Comparison of ENCODE assay signal across 29 cellular contexts in genomic region chr7:100641860-100642533, GRCh38. TPM values are rescaled to one million over a fixed set of nuclear protein-coding genes. Genes with fewer than 3 reads are reported as not detected.
DNase-seq lines count a peak whose midpoint lies in the region; ATAC-seq and TF ChIP-seq lines count a peak whose summit lies in the region.
"Had no signal": no experiment of that assay in that cellular context is flagged by ENCODE, and none has a peak within 500 bp of the region (broad histone marks: within the 10 kb centered on the region; RNA-seq: fewer than 3 reads in every experiment).

No MANE protein-coding gene starts in this region.

- peak; percentile 11 for TF ChIP-seq CTCF in GM12864 (IDR thresholded peaks at IDR 0.05; ENCODE audit: low read depth, low read length, missing control alignments)
- no peak for TF ChIP-seq CTCF in IMR-90 (conservative IDR thresholded peaks at IDR 0.05; ENCODE audit: low read depth, low read length)
- no peak for TF ChIP-seq CTCF in activated B cell treated with CpG ODN at 0.5 μM for 24 hours (IDR thresholded peaks at IDR 0.05)
- no peak for TF ChIP-seq CTCF in neural progenitor cell (IDR thresholded peaks at IDR 0.05)

- peaks cover 17% of the 10 kb centered on the region for H3K27me3 Mint-ChIP-seq in activated B cell treated with CpG ODN at 0.5 μM for 24 hours
- peaks cover 2% of the 10 kb centered on the region for H3K27me3 Mint-ChIP-seq in neural progenitor cell (ENCODE audit: insufficient read depth, low read depth)
- H3K27me3 Mint-ChIP-seq: activated CD4-positive, alpha-beta T cell treated with anti-CD3 and anti-CD28 coated beads for 36 hours; activated naive CD8-positive, alpha-beta T cell had no signal

- H3K18ac ChIP-seq in IMR-90 (ENCODE audit: low read depth, low read length) = no peak overlapping the region

- H3K4me1 Mint-ChIP-seq in activated B cell treated with CpG ODN at 0.5 μM for 24 hours (peaks cover 9% of the 10 kb centered on the region), neural progenitor cell (peaks cover 3% of the 10 kb centered on the region)
- H3K4me1 Mint-ChIP-seq: activated CD4-positive, alpha-beta T cell treated with anti-CD3 and anti-CD28 coated beads for 36 hours; immature natural killer cell had no signal

- H3K79me2 ChIP-seq in neural progenitor cell (ENCODE audit: low read depth) = no peaks in the 10 kb centered on the region

- peak overlapping the region; percentile 33 for H2AFZ ChIP-seq in IMR-90 (replicated peaks; ENCODE audit: low read length, poor library complexity)
- H2AFZ ChIP-seq in neural progenitor cell (replicated peaks) = no peak overlapping the region

- no peak overlapping the region for H2BK5ac ChIP-seq in IMR-90 (ENCODE audit: low read depth, low read length, poor library complexity, severe bottlenecking)

- H2AK5ac ChIP-seq in IMR-90 (ENCODE audit: low read depth, low read length) = no peak overlapping the region

- H3K9ac ChIP-seq in IMR-90 (ENCODE audit: low read depth, low read length) = no peak overlapping the region
- H3K9ac ChIP-seq in neural progenitor cell = no peak overlapping the region

- no peaks in the 10 kb centered on the region for H3K79me1 ChIP-seq in IMR-90 (ENCODE audit: low read depth in 1 of 2, low read length in 2 of 2)

- H2BK20ac ChIP-seq in IMR-90 (ENCODE audit: low read depth, low read length) = no peak overlapping the region

- H3K27ac Mint-ChIP-seq in activated B cell treated with CpG ODN at 0.5 μM for 24 hours = no peak overlapping the region
- H3K27ac Mint-ChIP-seq in neural progenitor cell = peak overlapping the region; percentile 72
- H3K27ac Mint-ChIP-seq: activated CD4-positive, alpha-beta T cell treated with anti-CD3 and anti-CD28 coated beads for 36 hours; activated naive CD8-positive, alpha-beta T cell; HFFc6; immature natural killer cell had no signal

- no peak overlapping the region for H3K4me2 ChIP-seq in IMR-90 (ENCODE audit: low read depth, low read length)
- H3K4me2 ChIP-seq in neural progenitor cell = no peak overlapping the region

- in situ Hi-C loops in IMR-90 (cut with MboI; ENCODE audit: low sequenced_read_pairs) = no loop called here

- no peak overlapping the region for H3K56ac ChIP-seq in IMR-90 (ENCODE audit: extremely low read depth, insufficient read depth, low read length)

- dilution Hi-C loops in IMR-90 (cut with HindIII; ENCODE audit: low sequenced_read_pairs, unreplicated experiment) = no loop called here

- CTCF ChIA-PET in IMR-90 (lab: Yijun Ruan, JAX) = no interaction called here
- CTCF ChIA-PET in activated B cell treated with CpG ODN at 0.5 μM for 24 hours (lab: Charles Lee) = no interaction called here

- H3K27ac ChIP-seq in IMR-90 (ENCODE audit: insufficient read depth, low read length) = no peak overlapping the region
- H3K27ac ChIP-seq in neural progenitor cell = no peak overlapping the region
- H3K27ac ChIP-seq: cardiac muscle cell, gastroesophageal sphincter, transverse colon had no signal

- no peaks in the 10 kb centered on the region for H3K9me3 Mint-ChIP-seq in activated B cell treated with CpG ODN at 0.5 μM for 24 hours
- no peaks in the 10 kb centered on the region for H3K9me3 Mint-ChIP-seq in neural progenitor cell
- H3K9me3 Mint-ChIP-seq: HFFc6, immature natural killer cell had no signal

- ATAC-seq in IMR-90 (ENCODE audit: low read depth) (no peak), activated B cell treated with CpG ODN at 0.5 μM for 24 hours (ENCODE audit: low read depth) (peak; percentile 28)
- ATAC-seq: gastroesophageal sphincter had no signal

- H3K9me3 ChIP-seq in IMR-90 (ENCODE audit: control insufficient read depth, insufficient read depth, low read length) (no peaks in the 10 kb centered on the region), neural progenitor cell (ENCODE audit: low read depth) (no peaks in the 10 kb centered on the region)
- H3K9me3 ChIP-seq: gastroesophageal sphincter, MG63, transverse colon had no signal

- no peak overlapping the region for H3K4ac ChIP-seq in IMR-90 (ENCODE audit: low read depth, low read length)

- H3K23ac ChIP-seq in IMR-90 (ENCODE audit: low read depth, low read length) = no peak overlapping the region

- H3K36me3 ChIP-seq in IMR-90 (ENCODE audit: control insufficient read depth, insufficient read depth, low read length) = no peaks in the 10 kb centered on the region
- no peaks in the 10 kb centered on the region for H3K36me3 ChIP-seq in neural progenitor cell
- H3K36me3 ChIP-seq: cardiac muscle cell, gastroesophageal sphincter, MG63, transverse colon had no signal

- no peak overlapping the region for H4K5ac ChIP-seq in IMR-90 (ENCODE audit: low read depth, low read length)

- H3K9me1 ChIP-seq in IMR-90 (ENCODE audit: insufficient read depth, low read length) = no peaks in the 10 kb centered on the region

- H3K36me3 Mint-ChIP-seq in activated B cell treated with CpG ODN at 0.5 μM for 24 hours (ENCODE audit: low read depth) (no peaks in the 10 kb centered on the region), neural progenitor cell (no peaks in the 10 kb centered on the region)
- H3K36me3 Mint-ChIP-seq: activated naive CD8-positive, alpha-beta T cell; immature natural killer cell had no signal

- TF ChIP-seq RAD21 in IMR-90 (IDR thresholded peaks at IDR 0.05; ENCODE audit: low read length) = no peak

- H3K27me3 ChIP-seq in IMR-90 (ENCODE audit: control insufficient read depth, insufficient read depth, low read length) (peaks cover 27% of the 10 kb centered on the region), neural progenitor cell (no peaks in the 10 kb centered on the region)
- H3K27me3 ChIP-seq: cardiac muscle cell, MG63 had no signal

- intact Hi-C loops in IMR-90 (cut with micrococcal nuclease) = no loop called here
- intact Hi-C loops in activated B cell treated with CpG ODN at 0.5 μM for 24 hours (cut with micrococcal nuclease) = no loop called here

- POLR2A ChIA-PET in IMR-90 (lab: Charles Lee; ENCODE audit: unreplicated experiment) (no interaction called here), activated B cell treated with CpG ODN at 0.5 μM for 24 hours (lab: Charles Lee) (interaction anchor here (0.5 kb wide), 2 partner anchors 59 to 277 kb away, joined by 3 to 10 read pairs; no protein-coding TSS in a partner anchor)

- peaks cover 5% of the 10 kb centered on the region for H3F3A ChIP-seq in neural progenitor cell (ENCODE audit: low read depth)

- no peak overlapping the region for H3K4me3 ChIP-seq in GM12864 (ENCODE audit: low read depth, low read length)
- H3K4me3 ChIP-seq in IMR-90 (ENCODE audit: insufficient read depth, low read depth, low read length) = no peak overlapping the region
- no peak overlapping the region for H3K4me3 ChIP-seq in neural progenitor cell
- H3K4me3 ChIP-seq: cardiac muscle cell, gastroesophageal sphincter, MG63, transverse colon had no signal

- H3K4me3 Mint-ChIP-seq in activated B cell treated with CpG ODN at 0.5 μM for 24 hours (no peak overlapping the region), neural progenitor cell (no peak overlapping the region)
- H3K4me3 Mint-ChIP-seq: activated CD4-positive, alpha-beta T cell treated with anti-CD3 and anti-CD28 coated beads for 36 hours; activated naive CD8-positive, alpha-beta T cell; HFFc6; immature natural killer cell had no signal

- no peak overlapping the region for H4K8ac ChIP-seq in IMR-90 (ENCODE audit: low read depth in 2 of 2, low read length in 2 of 2)

- DNase-seq in GM12864 (ENCODE audit: low read depth) (no peak), IMR-90 (no peak), activated B cell treated with CpG ODN at 0.5 μM for 24 hours (no peak), neural progenitor cell (ENCODE audit: low spot score) (no peak), hepatic stellate cell (ENCODE audit: low spot score) (no peak), RKO (ENCODE audit: low spot score) (no peak)
- DNase-seq in activated CD4-positive, alpha-beta T cell treated with anti-CD3 and anti-CD28 coated beads for 4 hours = no peak
- DNase-seq: HFFc6, hypothalamus, immature natural killer cell, KG1, mesendoderm, MG63, NCI-H2029 treated with DMSO at 0.1 percent for 48 hours, NCI-H2227 treated with DMSO at 0.1 percent for 48 hours, posterior cingulate gyrus, right cardiac atrium, Right ventricle myocardium superior had no signal

- no peak overlapping the region for H4K91ac ChIP-seq in IMR-90 (ENCODE audit: insufficient read depth, low read depth, low read length)

- no peak overlapping the region for H3K14ac ChIP-seq in IMR-90 (replicated peaks; ENCODE audit: low read depth, low read length)

- H3K4me1 ChIP-seq in IMR-90 (ENCODE audit: control insufficient read depth, insufficient read depth, low read length) = no peaks in the 10 kb centered on the region
- no peaks in the 10 kb centered on the region for H3K4me1 ChIP-seq in neural progenitor cell
- H3K4me1 ChIP-seq: gastroesophageal sphincter, transverse colon had no signal

- BruUV-seq in IMR-90 (replicated peaks; lab: Mats Ljungman, UMichigan) = no TSS peak

- WGBS in IMR-90 (ENCODE audit: extremely low coverage in 2 of 2, insufficient read length in 1 of 2), 2 experiments = 58% methylated on average over 6 of the region's 10 CpGs; no CpG with 5 or more reads in 1 of the 2 experiments

- no peak overlapping the region for H2BK120ac ChIP-seq in IMR-90 (ENCODE audit: low read depth, low read length)

- TF ChIP-seq POLR2A in IMR-90 (IDR thresholded peaks at IDR 0.05; ENCODE audit: low read depth, low read length) = no peak

- H2AK9ac ChIP-seq in IMR-90 (replicated peaks; ENCODE audit: low read depth, low read length, poor library complexity) = no peak overlapping the region

- H4K20me1 ChIP-seq in IMR-90 (ENCODE audit: insufficient read depth, low read length) (no peaks in the 10 kb centered on the region), neural progenitor cell (ENCODE audit: low read depth) (no peaks in the 10 kb centered on the region)

- no peak overlapping the region for H2BK15ac ChIP-seq in IMR-90 (ENCODE audit: low read depth, low read length)

RNA-seq across cellular contexts. Expression of gene TFR2, which starts 0.6 kb away (rescaled TPM):
- under 0.01 and 0.18 TPM in 2 replicates for total RNA-seq in IMR-90 (2012; rRNA removed)
- polyA plus RNA-seq in IMR-90 (2012; rRNA removed) = 0.24 and 0.50 TPM in 2 replicates
- polyA plus RNA-seq in IMR-90 (2012; cell fraction: cytosol; rRNA removed) = 0.63 and 1.2 TPM in 2 replicates
- 1.1 and 2.4 TPM in 2 replicates for polyA plus RNA-seq in IMR-90 (2012; cell fraction: nucleus; rRNA removed; ENCODE audit: low replicate concordance)
- 7.5 and 8.5 TPM in 2 replicates for total RNA-seq in activated B cell treated with CpG ODN at 0.5 μM for 24 hours
- 0.34 and 1.9 TPM in 2 replicates for total RNA-seq in neural progenitor cell (ENCODE audit: low replicate concordance)
- total RNA-seq: fibroblast of lung, HT1080 had no signal
- polyA plus RNA-seq: cardiac muscle cell had no signal

RNA-seq across cellular contexts. Expression of gene ACTL6B, which starts 14.3 kb away (rescaled TPM):
- not detected in 2 replicates for total RNA-seq in IMR-90 (2012; rRNA removed)
- not detected in 2 replicates for polyA plus RNA-seq in IMR-90 (2012; rRNA removed)
- not detected in 2 replicates for polyA plus RNA-seq in IMR-90 (2012; cell fraction: cytosol; rRNA removed)
- polyA plus RNA-seq in IMR-90 (2012; cell fraction: nucleus; rRNA removed; ENCODE audit: low replicate concordance) = not detected in 2 replicates
- total RNA-seq in activated B cell treated with CpG ODN at 0.5 μM for 24 hours = not detected in 2 replicates
- not detected in 2 replicates for total RNA-seq in neural progenitor cell (ENCODE audit: low replicate concordance)
- total RNA-seq: activated CD4-positive, alpha-beta T cell treated with anti-CD3 and anti-CD28 coated beads for 36 hours; activated CD8-positive, alpha-beta memory T cell treated with anti-CD3 and anti-CD28 coated beads for 36 hours; cardiac muscle cell; endothelial cell of umbilical vein; fibroblast of lung; HFFc6; HT1080; right cardiac atrium; Right ventricle myocardium superior; subcutaneous adipose tissue; transverse colon had no signal
- polyA plus RNA-seq: BJ, cardiac muscle cell, endothelial cell of umbilical vein, fibroblast of lung, immature natural killer cell, right cardiac atrium had no signal

RNA-seq across cellular contexts. Expression of gene MOSPD3, which starts 29.7 kb away (rescaled TPM):
- total RNA-seq in IMR-90 (2012; rRNA removed) (2.2 and 2.3 TPM in 2 replicates), activated B cell treated with CpG ODN at 0.5 μM for 24 hours (10.5 and 11.9 TPM in 2 replicates), neural progenitor cell (ENCODE audit: low replicate concordance) (3.0 and 11.5 TPM in 2 replicates)
- 23.2 and 30.0 TPM in 2 replicates for polyA plus RNA-seq in IMR-90 (2012; rRNA removed)
- polyA plus RNA-seq in IMR-90 (2012; cell fraction: cytosol; rRNA removed) = 16.0 and 40.1 TPM in 2 replicates
- polyA plus RNA-seq in IMR-90 (2012; cell fraction: nucleus; rRNA removed; ENCODE audit: low replicate concordance) = 23.7 and 42.5 TPM in 2 replicates

RNA-seq across cellular contexts. Expression of gene GNB2, which starts 31.5 kb away (rescaled TPM):
- total RNA-seq in IMR-90 (2012; rRNA removed) (62.0 and 67.5 TPM in 2 replicates), activated B cell treated with CpG ODN at 0.5 μM for 24 hours (129 and 132 TPM in 2 replicates), neural progenitor cell (ENCODE audit: low replicate concordance) (54.3 and 110 TPM in 2 replicates)
- polyA plus RNA-seq in IMR-90 (2012; rRNA removed) = 245 and 279 TPM in 2 replicates
- 186 and 472 TPM in 2 replicates for polyA plus RNA-seq in IMR-90 (2012; cell fraction: cytosol; rRNA removed)
- 166 and 348 TPM in 2 replicates for polyA plus RNA-seq in IMR-90 (2012; cell fraction: nucleus; rRNA removed; ENCODE audit: low replicate concordance)

RNA-seq across cellular contexts. Expression of gene PCOLCE, which starts 39.8 kb away (rescaled TPM):
- 22.6 and 25.6 TPM in 2 replicates for total RNA-seq in IMR-90 (2012; rRNA removed)
- polyA plus RNA-seq in IMR-90 (2012; rRNA removed) = 364 and 385 TPM in 2 replicates
- polyA plus RNA-seq in IMR-90 (2012; cell fraction: cytosol; rRNA removed) = 283 and 394 TPM in 2 replicates
- polyA plus RNA-seq in IMR-90 (2012; cell fraction: nucleus; rRNA removed; ENCODE audit: low replicate concordance) = 615 and 1,429 TPM in 2 replicates
- total RNA-seq in activated B cell treated with CpG ODN at 0.5 μM for 24 hours = 5.4 and 5.8 TPM in 2 replicates
- 6.6 and 8.5 TPM in 2 replicates for total RNA-seq in neural progenitor cell (ENCODE audit: low replicate concordance)
